Comparison of ENCODE assay signal across 1 cellular context in the genomic region with DNA sequence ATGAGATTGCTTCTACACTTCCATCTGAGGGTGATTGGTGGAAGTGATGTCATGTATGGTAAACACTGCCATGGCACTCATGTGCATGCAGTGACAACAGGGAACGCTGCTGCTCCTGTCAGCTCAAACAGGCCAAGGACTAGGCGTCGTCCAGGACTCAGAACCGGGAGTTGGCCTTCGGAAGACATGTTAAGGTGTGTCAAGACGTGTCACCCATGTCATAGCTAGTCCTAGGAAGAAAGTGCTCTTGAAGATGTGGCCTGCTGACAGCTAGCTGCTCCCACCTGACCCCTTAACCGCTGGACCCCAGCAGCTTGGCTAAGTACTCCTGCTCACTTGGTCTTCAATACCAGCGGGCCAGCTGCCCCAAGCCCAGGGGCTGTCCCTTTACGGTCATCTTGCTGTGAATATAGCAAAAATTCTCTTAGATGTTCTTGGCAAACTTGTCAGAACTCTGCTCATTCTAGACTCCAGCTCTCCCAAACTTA.
A peak's percentile ranks its signal among the peaks of the same experiment; 100 is the strongest.
TF ChIP-seq lines count a peak whose summit lies in the region.

No MANE protein-coding gene starts in this region.

TF ChIP-seq in K562, 482 proteins besides CTCF, POLR2A, EP300 and RAD21 (continued from another document and continues in another):
- TF ChIP-seq, protein P1, sequence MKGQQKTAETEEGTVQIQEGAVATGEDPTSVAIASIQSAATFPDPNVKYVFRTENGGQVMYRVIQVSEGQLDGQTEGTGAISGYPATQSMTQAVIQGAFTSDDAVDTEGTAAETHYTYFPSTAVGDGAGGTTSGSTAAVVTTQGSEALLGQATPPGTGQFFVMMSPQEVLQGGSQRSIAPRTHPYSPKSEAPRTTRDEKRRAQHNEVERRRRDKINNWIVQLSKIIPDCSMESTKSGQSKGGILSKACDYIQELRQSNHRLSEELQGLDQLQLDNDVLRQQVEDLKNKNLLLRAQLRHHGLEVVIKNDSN (CRISPR knock-in tag; IDR thresholded peaks at IDR 0.05): 0 out of 2 replicates have a peak, but pooled peaks have one; percentile 5
- TF ChIP-seq, protein P2, sequence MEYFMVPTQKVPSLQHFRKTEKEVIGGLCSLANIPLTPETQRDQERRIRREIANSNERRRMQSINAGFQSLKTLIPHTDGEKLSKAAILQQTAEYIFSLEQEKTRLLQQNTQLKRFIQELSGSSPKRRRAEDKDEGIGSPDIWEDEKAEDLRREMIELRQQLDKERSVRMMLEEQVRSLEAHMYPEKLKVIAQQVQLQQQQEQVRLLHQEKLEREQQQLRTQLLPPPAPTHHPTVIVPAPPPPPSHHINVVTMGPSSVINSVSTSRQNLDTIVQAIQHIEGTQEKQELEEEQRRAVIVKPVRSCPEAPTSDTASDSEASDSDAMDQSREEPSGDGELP (CRISPR knock-in tag; IDR thresholded peaks at IDR 0.05; ENCODE audit: borderline replicate concordance): 0 out of 2 replicates have a peak, but pooled peaks have one; percentile 29
- TF ChIP-seq, protein P3, sequence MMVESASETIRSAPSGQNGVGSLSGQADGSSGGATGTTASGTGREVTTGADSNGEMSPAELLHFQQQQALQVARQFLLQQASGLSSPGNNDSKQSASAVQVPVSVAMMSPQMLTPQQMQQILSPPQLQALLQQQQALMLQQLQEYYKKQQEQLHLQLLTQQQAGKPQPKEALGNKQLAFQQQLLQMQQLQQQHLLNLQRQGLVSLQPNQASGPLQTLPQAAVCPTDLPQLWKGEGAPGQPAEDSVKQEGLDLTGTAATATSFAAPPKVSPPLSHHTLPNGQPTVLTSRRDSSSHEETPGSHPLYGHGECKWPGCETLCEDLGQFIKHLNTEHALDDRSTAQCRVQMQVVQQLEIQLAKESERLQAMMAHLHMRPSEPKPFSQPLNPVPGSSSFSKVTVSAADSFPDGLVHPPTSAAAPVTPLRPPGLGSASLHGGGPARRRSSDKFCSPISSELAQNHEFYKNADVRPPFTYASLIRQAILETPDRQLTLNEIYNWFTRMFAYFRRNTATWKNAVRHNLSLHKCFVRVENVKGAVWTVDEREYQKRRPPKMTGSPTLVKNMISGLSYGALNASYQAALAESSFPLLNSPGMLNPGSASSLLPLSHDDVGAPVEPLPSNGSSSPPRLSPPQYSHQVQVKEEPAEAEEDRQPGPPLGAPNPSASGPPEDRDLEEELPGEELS (CRISPR knock-in tag; IDR thresholded peaks at IDR 0.05; ENCODE audit: borderline replicate concordance): no peak
- TF ChIP-seq ZNF146 (CRISPR knock-in tag; IDR thresholded peaks at IDR 0.05; ENCODE audit: unreplicated experiment): no peak
- TF ChIP-seq, protein P4, sequence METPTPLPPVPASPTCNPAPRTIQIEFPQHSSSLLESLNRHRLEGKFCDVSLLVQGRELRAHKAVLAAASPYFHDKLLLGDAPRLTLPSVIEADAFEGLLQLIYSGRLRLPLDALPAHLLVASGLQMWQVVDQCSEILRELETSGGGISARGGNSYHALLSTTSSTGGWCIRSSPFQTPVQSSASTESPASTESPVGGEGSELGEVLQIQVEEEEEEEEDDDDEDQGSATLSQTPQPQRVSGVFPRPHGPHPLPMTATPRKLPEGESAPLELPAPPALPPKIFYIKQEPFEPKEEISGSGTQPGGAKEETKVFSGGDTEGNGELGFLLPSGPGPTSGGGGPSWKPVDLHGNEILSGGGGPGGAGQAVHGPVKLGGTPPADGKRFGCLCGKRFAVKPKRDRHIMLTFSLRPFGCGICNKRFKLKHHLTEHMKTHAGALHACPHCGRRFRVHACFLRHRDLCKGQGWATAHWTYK (CRISPR knock-in tag; IDR thresholded peaks at IDR 0.05): peak; percentile 80
- TF ChIP-seq ZNF76 (CRISPR knock-in tag; IDR thresholded peaks at IDR 0.05; ENCODE audit: borderline replicate concordance): no peak; the same call in 1 of the 2 replicates
- TF ChIP-seq YY1 (IDR thresholded peaks at IDR 0.05; ENCODE audit: borderline replicate concordance in 1 of 3, control insufficient read depth in 1 of 3, extremely low read depth in 1 of 3, insufficient read depth in 3 of 3, insufficient read length in 1 of 3, insufficient replicate concordance in 2 of 3, low read depth in 1 of 3, low read length in 2 of 3): peak in 1 of 3 experiments; percentile 20
- TF ChIP-seq PTTG1 (tag; IDR thresholded peaks at IDR 0.05; ENCODE audit: low read depth): peak; percentile 52
- TF ChIP-seq, protein P5, sequence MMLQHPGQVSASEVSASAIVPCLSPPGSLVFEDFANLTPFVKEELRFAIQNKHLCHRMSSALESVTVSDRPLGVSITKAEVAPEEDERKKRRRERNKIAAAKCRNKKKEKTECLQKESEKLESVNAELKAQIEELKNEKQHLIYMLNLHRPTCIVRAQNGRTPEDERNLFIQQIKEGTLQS (IDR thresholded peaks at IDR 0.05): peak; percentile 60
- TF ChIP-seq, protein P5 (CRISPR knock-in tag; conservative IDR thresholded peaks at IDR 0.05): no peak
- TF ChIP-seq, protein P6, sequence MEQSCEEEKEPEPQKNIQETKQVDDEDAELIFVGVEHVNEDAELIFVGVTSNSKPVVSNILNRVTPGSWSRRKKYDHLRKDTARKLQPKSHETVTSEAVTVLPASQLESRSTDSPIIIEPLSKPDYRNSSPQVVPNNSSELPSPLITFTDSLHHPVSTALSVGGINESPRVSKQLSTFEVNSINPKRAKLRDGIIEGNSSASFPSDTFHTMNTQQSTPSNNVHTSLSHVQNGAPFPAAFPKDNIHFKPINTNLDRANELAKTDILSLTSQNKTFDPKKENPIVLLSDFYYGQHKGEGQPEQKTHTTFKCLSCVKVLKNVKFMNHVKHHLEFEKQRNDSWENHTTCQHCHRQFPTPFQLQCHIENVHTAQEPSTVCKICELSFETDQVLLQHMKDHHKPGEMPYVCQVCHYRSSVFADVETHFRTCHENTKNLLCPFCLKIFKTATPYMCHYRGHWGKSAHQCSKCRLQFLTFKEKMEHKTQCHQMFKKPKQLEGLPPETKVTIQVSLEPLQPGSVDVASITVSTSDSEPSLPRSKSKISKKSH (CRISPR knock-in tag; IDR thresholded peaks at IDR 0.05): peak; percentile 69; the same call in 1 of the 2 replicates
- TF ChIP-seq, protein P7, sequence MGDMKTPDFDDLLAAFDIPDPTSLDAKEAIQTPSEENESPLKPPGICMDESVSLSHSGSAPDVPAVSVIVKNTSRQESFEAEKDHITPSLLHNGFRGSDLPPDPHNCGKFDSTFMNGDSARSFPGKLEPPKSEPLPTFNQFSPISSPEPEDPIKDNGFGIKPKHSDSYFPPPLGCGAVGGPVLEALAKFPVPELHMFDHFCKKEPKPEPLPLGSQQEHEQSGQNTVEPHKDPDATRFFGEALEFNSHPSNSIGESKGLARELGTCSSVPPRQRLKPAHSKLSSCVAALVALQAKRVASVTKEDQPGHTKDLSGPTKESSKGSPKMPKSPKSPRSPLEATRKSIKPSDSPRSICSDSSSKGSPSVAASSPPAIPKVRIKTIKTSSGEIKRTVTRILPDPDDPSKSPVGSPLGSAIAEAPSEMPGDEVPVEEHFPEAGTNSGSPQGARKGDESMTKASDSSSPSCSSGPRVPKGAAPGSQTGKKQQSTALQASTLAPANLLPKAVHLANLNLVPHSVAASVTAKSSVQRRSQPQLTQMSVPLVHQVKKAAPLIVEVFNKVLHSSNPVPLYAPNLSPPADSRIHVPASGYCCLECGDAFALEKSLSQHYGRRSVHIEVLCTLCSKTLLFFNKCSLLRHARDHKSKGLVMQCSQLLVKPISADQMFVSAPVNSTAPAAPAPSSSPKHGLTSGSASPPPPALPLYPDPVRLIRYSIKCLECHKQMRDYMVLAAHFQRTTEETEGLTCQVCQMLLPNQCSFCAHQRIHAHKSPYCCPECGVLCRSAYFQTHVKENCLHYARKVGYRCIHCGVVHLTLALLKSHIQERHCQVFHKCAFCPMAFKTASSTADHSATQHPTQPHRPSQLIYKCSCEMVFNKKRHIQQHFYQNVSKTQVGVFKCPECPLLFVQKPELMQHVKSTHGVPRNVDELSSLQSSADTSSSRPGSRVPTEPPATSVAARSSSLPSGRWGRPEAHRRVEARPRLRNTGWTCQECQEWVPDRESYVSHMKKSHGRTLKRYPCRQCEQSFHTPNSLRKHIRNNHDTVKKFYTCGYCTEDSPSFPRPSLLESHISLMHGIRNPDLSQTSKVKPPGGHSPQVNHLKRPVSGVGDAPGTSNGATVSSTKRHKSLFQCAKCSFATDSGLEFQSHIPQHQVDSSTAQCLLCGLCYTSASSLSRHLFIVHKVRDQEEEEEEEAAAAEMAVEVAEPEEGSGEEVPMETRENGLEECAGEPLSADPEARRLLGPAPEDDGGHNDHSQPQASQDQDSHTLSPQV (IDR thresholded peaks at IDR 0.05): peak; percentile 83
- TF ChIP-seq CBX8 (IDR thresholded peaks at IDR 0.05; ENCODE audit: borderline replicate concordance, extremely low read depth, low read depth, low read length, poor library complexity, severe bottlenecking): no peak
- TF ChIP-seq, protein P8, sequence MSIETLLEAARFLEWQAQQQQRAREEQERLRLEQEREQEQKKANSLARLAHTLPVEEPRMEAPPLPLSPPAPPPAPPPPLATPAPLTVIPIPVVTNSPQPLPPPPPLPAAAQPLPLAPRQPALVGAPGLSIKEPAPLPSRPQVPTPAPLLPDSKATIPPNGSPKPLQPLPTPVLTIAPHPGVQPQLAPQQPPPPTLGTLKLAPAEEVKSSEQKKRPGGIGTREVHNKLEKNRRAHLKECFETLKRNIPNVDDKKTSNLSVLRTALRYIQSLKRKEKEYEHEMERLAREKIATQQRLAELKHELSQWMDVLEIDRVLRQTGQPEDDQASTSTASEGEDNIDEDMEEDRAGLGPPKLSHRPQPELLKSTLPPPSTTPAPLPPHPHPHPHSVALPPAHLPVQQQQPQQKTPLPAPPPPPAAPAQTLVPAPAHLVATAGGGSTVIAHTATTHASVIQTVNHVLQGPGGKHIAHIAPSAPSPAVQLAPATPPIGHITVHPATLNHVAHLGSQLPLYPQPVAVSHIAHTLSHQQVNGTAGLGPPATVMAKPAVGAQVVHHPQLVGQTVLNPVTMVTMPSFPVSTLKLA (conservative IDR thresholded peaks at IDR 0.05): no peak
- 0 out of 2 replicates have a peak, but pooled peaks have one; percentile 14 for TF ChIP-seq ZSCAN32 (CRISPR knock-in tag; IDR thresholded peaks at IDR 0.05)
- TF ChIP-seq, protein P9, sequence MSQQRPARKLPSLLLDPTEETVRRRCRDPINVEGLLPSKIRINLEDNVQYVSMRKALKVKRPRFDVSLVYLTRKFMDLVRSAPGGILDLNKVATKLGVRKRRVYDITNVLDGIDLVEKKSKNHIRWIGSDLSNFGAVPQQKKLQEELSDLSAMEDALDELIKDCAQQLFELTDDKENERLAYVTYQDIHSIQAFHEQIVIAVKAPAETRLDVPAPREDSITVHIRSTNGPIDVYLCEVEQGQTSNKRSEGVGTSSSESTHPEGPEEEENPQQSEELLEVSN (IDR thresholded peaks at IDR 0.05; ENCODE audit: borderline replicate concordance in 1 of 2, extremely low read depth in 1 of 2, insufficient read depth in 1 of 2, insufficient read length in 1 of 2, low read depth in 1 of 2, low read length in 1 of 2, poor library complexity in 1 of 2, severe bottlenecking in 1 of 2): peak in 1 of 2 experiments; percentile 15
- peak; percentile 44; the same call in 1 of the 2 replicates for TF ChIP-seq ZNF584 (CRISPR knock-in tag; IDR thresholded peaks at IDR 0.05; ENCODE audit: low read depth)
- TF ChIP-seq, protein P10, sequence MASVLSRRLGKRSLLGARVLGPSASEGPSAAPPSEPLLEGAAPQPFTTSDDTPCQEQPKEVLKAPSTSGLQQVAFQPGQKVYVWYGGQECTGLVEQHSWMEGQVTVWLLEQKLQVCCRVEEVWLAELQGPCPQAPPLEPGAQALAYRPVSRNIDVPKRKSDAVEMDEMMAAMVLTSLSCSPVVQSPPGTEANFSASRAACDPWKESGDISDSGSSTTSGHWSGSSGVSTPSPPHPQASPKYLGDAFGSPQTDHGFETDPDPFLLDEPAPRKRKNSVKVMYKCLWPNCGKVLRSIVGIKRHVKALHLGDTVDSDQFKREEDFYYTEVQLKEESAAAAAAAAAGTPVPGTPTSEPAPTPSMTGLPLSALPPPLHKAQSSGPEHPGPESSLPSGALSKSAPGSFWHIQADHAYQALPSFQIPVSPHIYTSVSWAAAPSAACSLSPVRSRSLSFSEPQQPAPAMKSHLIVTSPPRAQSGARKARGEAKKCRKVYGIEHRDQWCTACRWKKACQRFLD (CRISPR knock-in tag; IDR thresholded peaks at IDR 0.05): peak; percentile 95
- TF ChIP-seq CHD1 (IDR thresholded peaks at IDR 0.05; ENCODE audit: low read length): peak; percentile 34
- TF ChIP-seq ERF (CRISPR knock-in tag; IDR thresholded peaks at IDR 0.05): peak; percentile 91
- TF ChIP-seq ELF2 (CRISPR knock-in tag; IDR thresholded peaks at IDR 0.05): 0 out of 2 replicates have a peak, but pooled peaks have one; percentile 47
- TF ChIP-seq, protein P11, sequence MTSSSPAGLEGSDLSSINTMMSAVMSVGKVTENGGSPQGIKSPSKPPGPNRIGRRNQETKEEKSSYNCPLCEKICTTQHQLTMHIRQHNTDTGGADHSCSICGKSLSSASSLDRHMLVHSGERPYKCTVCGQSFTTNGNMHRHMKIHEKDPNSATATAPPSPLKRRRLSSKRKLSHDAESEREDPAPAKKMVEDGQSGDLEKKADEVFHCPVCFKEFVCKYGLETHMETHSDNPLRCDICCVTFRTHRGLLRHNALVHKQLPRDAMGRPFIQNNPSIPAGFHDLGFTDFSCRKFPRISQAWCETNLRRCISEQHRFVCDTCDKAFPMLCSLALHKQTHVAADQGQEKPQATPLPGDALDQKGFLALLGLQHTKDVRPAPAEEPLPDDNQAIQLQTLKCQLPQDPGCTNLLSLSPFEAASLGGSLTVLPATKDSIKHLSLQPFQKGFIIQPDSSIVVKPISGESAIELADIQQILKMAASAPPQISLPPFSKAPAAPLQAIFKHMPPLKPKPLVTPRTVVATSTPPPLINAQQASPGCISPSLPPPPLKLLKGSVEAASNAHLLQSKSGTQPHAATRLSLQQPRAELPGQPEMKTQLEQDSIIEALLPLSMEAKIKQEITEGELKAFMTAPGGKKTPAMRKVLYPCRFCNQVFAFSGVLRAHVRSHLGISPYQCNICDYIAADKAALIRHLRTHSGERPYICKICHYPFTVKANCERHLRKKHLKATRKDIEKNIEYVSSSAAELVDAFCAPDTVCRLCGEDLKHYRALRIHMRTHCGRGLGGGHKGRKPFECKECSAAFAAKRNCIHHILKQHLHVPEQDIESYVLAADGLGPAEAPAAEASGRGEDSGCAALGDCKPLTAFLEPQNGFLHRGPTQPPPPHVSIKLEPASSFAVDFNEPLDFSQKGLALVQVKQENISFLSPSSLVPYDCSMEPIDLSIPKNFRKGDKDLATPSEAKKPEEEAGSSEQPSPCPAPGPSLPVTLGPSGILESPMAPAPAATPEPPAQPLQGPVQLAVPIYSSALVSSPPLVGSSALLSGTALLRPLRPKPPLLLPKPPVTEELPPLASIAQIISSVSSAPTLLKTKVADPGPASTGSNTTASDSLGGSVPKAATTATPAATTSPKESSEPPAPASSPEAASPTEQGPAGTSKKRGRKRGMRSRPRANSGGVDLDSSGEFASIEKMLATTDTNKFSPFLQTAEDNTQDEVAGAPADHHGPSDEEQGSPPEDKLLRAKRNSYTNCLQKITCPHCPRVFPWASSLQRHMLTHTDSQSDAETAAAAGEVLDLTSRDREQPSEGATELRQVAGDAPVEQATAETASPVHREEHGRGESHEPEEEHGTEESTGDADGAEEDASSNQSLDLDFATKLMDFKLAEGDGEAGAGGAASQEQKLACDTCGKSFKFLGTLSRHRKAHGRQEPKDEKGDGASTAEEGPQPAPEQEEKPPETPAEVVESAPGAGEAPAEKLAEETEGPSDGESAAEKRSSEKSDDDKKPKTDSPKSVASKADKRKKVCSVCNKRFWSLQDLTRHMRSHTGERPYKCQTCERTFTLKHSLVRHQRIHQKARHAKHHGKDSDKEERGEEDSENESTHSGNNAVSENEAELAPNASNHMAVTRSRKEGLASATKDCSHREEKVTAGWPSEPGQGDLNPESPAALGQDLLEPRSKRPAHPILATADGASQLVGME (CRISPR knock-in tag; IDR thresholded peaks at IDR 0.05): 0 out of 2 replicates have a peak, but pooled peaks have one; percentile 81
